Comparison of ENCODE assay signal across 8 cellular contexts in the genomic region with DNA sequence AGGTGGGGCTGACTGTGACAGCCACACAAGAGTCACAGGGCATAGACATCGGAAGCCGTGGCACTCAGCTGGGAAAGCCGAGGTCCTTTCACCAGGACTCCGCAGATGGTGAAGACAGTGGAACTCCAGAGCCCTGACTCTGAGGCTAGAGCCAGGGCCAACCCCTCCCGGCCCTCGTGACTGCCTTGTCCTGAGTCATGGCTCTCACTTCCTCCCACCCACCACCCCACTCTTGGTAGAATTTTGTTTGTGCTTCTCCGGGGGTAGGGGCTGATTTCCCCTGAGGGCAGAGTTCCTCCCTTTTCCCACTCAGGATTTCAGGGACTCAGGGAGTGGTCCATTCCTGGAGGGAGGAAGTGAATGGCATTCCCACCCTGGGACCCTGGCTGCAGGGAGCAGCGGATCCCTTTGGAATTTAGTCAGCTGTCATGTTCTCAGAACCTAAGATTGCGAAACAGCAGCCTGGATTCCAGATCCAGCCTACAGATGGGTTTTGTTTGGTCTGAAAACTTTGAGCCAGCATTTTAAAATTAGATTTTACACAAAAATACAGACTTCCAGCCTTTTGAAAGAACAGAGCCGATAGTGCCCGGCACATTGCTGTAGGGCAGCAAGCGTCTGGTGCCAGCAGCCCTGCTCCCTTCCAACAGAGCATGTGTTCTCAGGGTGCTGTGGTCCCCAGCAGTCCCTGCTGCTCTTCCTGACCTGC. TPM values are rescaled to one million over a fixed set of nuclear protein-coding genes. Genes with fewer than 3 reads are reported as not detected.
DNase-seq lines count a peak whose midpoint lies in the region; ATAC-seq, FAIRE-seq and TF ChIP-seq lines count a peak whose summit lies in the region.

No MANE protein-coding gene starts in this region.

- FAIRE-seq in GM19239 (lab: Jason Lieb, UNC), result no peak

- H3K36me3 ChIP-seq in effector memory CD4-positive, alpha-beta T cell (ENCODE audit: control insufficient read depth, insufficient read depth, low read length), result peaks cover 56% of the 10 kb centered on the region

- no peak overlapping the region for H3K4me3 Mint-ChIP-seq in activated T-helper 17 cell treated with anti-CD3 and anti-CD28 coated beads, Interleukin-2, amount 50 U/mL, for 72 hours

- H3K36me3 Mint-ChIP-seq in activated T-helper 17 cell treated with anti-CD3 and anti-CD28 coated beads, Interleukin-2, amount 50 U/mL, for 72 hours (ENCODE audit: low read depth), result peaks cover 71% of the 10 kb centered on the region

- intact Hi-C loops in cardiac septum (cut with DNase I), result loop anchor here (1.0 to 5.0 kb wide), 3 partner anchors 13 to 75 kb away; no protein-coding TSS in a partner anchor

- no peak overlapping the region for H3K27ac Mint-ChIP-seq in activated T-helper 17 cell treated with anti-CD3 and anti-CD28 coated beads, Interleukin-2, amount 50 U/mL, for 72 hours

- H3K4me1 ChIP-seq in effector memory CD4-positive, alpha-beta T cell (ENCODE audit: control insufficient read depth, insufficient read depth, low read length, poor library complexity, severe bottlenecking), result no peaks in the 10 kb centered on the region

- H3K27ac ChIP-seq in effector memory CD4-positive, alpha-beta T cell (ENCODE audit: insufficient read depth, low read length, poor library complexity, severe bottlenecking), result no peak overlapping the region

- H3K9me3 ChIP-seq in effector memory CD4-positive, alpha-beta T cell (ENCODE audit: control insufficient read depth, low read length), result no peaks in the 10 kb centered on the region

- no peak for TF ChIP-seq CTCF in GM20000 (IDR thresholded peaks at IDR 0.05; ENCODE audit: extremely low read depth, missing control alignments)
- no peak for TF ChIP-seq CTCF in retinal pigment epithelial cell (conservative IDR thresholded peaks at IDR 0.05; ENCODE audit: low read depth, low read length)

- H3K9me3 Mint-ChIP-seq in activated T-helper 17 cell treated with anti-CD3 and anti-CD28 coated beads, Interleukin-2, amount 50 U/mL, for 72 hours, result no peaks in the 10 kb centered on the region

- no peak overlapping the region for H3K4me3 ChIP-seq in retinal pigment epithelial cell (ENCODE audit: low read length)
- H3K4me3 ChIP-seq in effector memory CD4-positive, alpha-beta T cell (ENCODE audit: insufficient read depth, low read depth, low read length, poor library complexity, severe bottlenecking), result no peak overlapping the region

- DNase-seq in GM20000 (ENCODE audit: low spot score) (peak; percentile 59), cardiac septum (ENCODE audit: low spot score) (peak; percentile 88), retinal pigment epithelial cell (ENCODE audit: low read depth) (peak; percentile 64), GM19239 (ENCODE audit: insufficient read length, low spot score) (no peak)
- DNase-seq in effector memory CD4-positive, alpha-beta T cell, result no peak

- no peaks in the 10 kb centered on the region for H3K4me1 Mint-ChIP-seq in activated T-helper 17 cell treated with anti-CD3 and anti-CD28 coated beads, Interleukin-2, amount 50 U/mL, for 72 hours

- peak; percentile 99 for ATAC-seq in activated T-helper 17 cell treated with anti-CD3 and anti-CD28 coated beads, Interleukin-2, amount 50 U/mL, for 72 hours (replicated peaks)
- ATAC-seq in GM18870 (IDR thresholded peaks at IDR 0.05; ENCODE audit: unreplicated experiment) (no peak), HG02852 (IDR thresholded peaks at IDR 0.05; ENCODE audit: unreplicated experiment) (no peak)

- no peaks in the 10 kb centered on the region for H3K27me3 Mint-ChIP-seq in activated T-helper 17 cell treated with anti-CD3 and anti-CD28 coated beads, Interleukin-2, amount 50 U/mL, for 72 hours

- H3K27me3 ChIP-seq in effector memory CD4-positive, alpha-beta T cell (replicated peaks; ENCODE audit: control insufficient read depth, insufficient read depth, low read length, poor library complexity, severe bottlenecking), result no peaks in the 10 kb centered on the region

RNA-seq across cellular contexts. Expression of a gene that starts 50.7 kb away (rescaled TPM):
- total RNA-seq in activated T-helper 17 cell treated with anti-CD3 and anti-CD28 coated beads, Interleukin-2, amount 50 U/mL, for 72 hours, result 10 to 100 TPM; 29.4 to 67.7 TPM
- total RNA-seq in cardiac septum, result 77.1 TPM

Comparison
In these comparisons a context has a peak if more than half of its experiments do, and no peak if none do; other contexts are left out.
1. DNase-seq: peak in GM20000 (single experiment), cardiac septum (single experiment) and retinal pigment epithelial cell (single experiment); none in GM19239 (single experiment) and effector memory CD4-positive, alpha-beta T cell (0 of 3).